17 cellular contexts compared by ENCODE assay signal in genomic region chr12:47245623-47246022, GRCh38.
A peak's percentile ranks its signal among the peaks of the same experiment; 100 is the strongest.
DNase-seq lines count a peak whose midpoint lies in the region; ATAC-seq, FAIRE-seq and TF ChIP-seq lines count a peak whose summit lies in the region.
"Had no signal": no experiment of that assay in that cellular context is flagged by ENCODE, and none has a peak within 500 bp of the region (broad histone marks: within the 10 kb centered on the region; RNA-seq: fewer than 3 reads in every experiment).

No MANE protein-coding gene starts in this region.

- H3K79me2 ChIP-seq in HepG2 (ENCODE audit: insufficient read depth, low read length): no peaks in the 10 kb centered on the region

- TF ChIP-seq CTCF in HepG2 (CRISPR knock-in tag; IDR thresholded peaks at IDR 0.05) (no peak), right lobe of liver (IDR thresholded peaks at IDR 0.05) (no peak), LNCaP clone FGC (IDR thresholded peaks at IDR 0.05; ENCODE audit: control insufficient read depth, extremely low read depth, insufficient read depth) (no peak), VCaP (conservative IDR thresholded peaks at IDR 0.05) (no peak), suprapubic skin (IDR thresholded peaks at IDR 0.05) (no peak), endothelial cell (IDR thresholded peaks at IDR 0.05; ENCODE audit: unreplicated experiment) (no peak)

- 2% methylated on average over 2 of the region's 2 CpGs for WGBS in HepG2 (ENCODE audit: low lambda C conversion rate)
- WGBS in right lobe of liver (ENCODE audit: insufficient coverage, low coverage, low lambda C conversion rate, missing lambda C conversion rate): 36% methylated on average over 2 of the region's 2 CpGs
- 68% methylated on average over 2 of the region's 2 CpGs for WGBS in suprapubic skin

- H2AFZ ChIP-seq in HepG2 (ENCODE audit: low read length): no peak overlapping the region

- H3K4me1 ChIP-seq in HepG2 (ENCODE audit: insufficient read depth, low read length): no peaks in the 10 kb centered on the region
- H3K4me1 ChIP-seq in right lobe of liver: peaks cover 0 to 10% (median 0%) of the 10 kb centered on the region in 4 donors
- peaks cover 6% of the 10 kb centered on the region for H3K4me1 ChIP-seq in suprapubic skin

- H3K36me3 ChIP-seq in HepG2 (replicated peaks in 1 of 2; ENCODE audit: control insufficient read depth in 1 of 2, insufficient read depth in 2 of 2, low read length in 2 of 2) (no peaks in the 10 kb centered on the region), right lobe of liver (no peaks in the 10 kb centered on the region), suprapubic skin (no peaks in the 10 kb centered on the region)

- no peak overlapping the region for H3K27ac ChIP-seq in HepG2 (ENCODE audit: extremely low read length, insufficient read depth, low read length)
- no peak overlapping the region for H3K27ac ChIP-seq in right lobe of liver
- peak overlapping the region; percentile 76 for H3K27ac ChIP-seq in VCaP
- no peak overlapping the region for H3K27ac ChIP-seq in suprapubic skin

- no peaks in the 10 kb centered on the region for H3K9me3 Mint-ChIP-seq in endothelial cell (ENCODE audit: unreplicated experiment)
- no peaks in the 10 kb centered on the region for H3K9me3 Mint-ChIP-seq in stimulated activated effector memory CD8-positive, alpha-beta T cell treated with anti-CD3 and anti-CD28 coated beads, Interleukin-12 subunit alpha, Interleukin-12 subunit beta, amount 100 ng/mL, for 72 hours

- BruUV-seq in HepG2 (replicated peaks; lab: Mats Ljungman, UMichigan): no TSS peak

- no peaks in the 10 kb centered on the region; a peak in 1 of 5 replicates for H3K27me3 ChIP-seq in HepG2 (ENCODE audit: control insufficient read depth in 1 of 2, insufficient read depth in 2 of 2, low read length in 2 of 2)
- H3K27me3 ChIP-seq in right lobe of liver: no peaks in the 10 kb centered on the region
- no peaks in the 10 kb centered on the region for H3K27me3 ChIP-seq in suprapubic skin

- TF ChIP-seq RAD21 in HepG2 (CRISPR knock-in tag; IDR thresholded peaks at IDR 0.05): no peak

- no peak overlapping the region for H3K9ac ChIP-seq in HepG2 (ENCODE audit: insufficient read depth, low read depth, low read length)

- peaks cover 3% of the 10 kb centered on the region for H3K27me3 Mint-ChIP-seq in endothelial cell (ENCODE audit: unreplicated experiment)
- H3K27me3 Mint-ChIP-seq: B cell; CD4-positive, alpha-beta memory T cell had no signal

- peaks cover 2% of the 10 kb centered on the region for H3K36me3 Mint-ChIP-seq in endothelial cell (ENCODE audit: low read depth, unreplicated experiment)
- peaks cover 22% of the 10 kb centered on the region for H3K36me3 Mint-ChIP-seq in stimulated activated effector memory CD8-positive, alpha-beta T cell treated with anti-CD3 and anti-CD28 coated beads, Interleukin-12 subunit alpha, Interleukin-12 subunit beta, amount 100 ng/mL, for 72 hours

- H3K4me3 Mint-ChIP-seq in endothelial cell (ENCODE audit: unreplicated experiment): no peak overlapping the region
- H3K4me3 Mint-ChIP-seq in stimulated activated effector memory CD8-positive, alpha-beta T cell treated with anti-CD3 and anti-CD28 coated beads, Interleukin-12 subunit alpha, Interleukin-12 subunit beta, amount 100 ng/mL, for 72 hours: no peak overlapping the region
- H3K4me3 Mint-ChIP-seq: B cell; CD4-positive, alpha-beta memory T cell had no signal

- TF ChIP-seq EP300 in HepG2 (IDR thresholded peaks at IDR 0.05; ENCODE audit: low read depth in 2 of 2, low read length in 2 of 2) (no peak), HepG2 (CRISPR knock-in tag; IDR thresholded peaks at IDR 0.05; ENCODE audit: borderline replicate concordance) (no peak), suprapubic skin (IDR thresholded peaks at IDR 0.05) (no peak)

- FAIRE-seq in HepG2 (lab: Jason Lieb, UNC): no peak
- FAIRE-seq: GM12878, GM18507, H54 had no signal

- in situ Hi-C loops in HepG2 (cut with HindIII; ENCODE audit: extremely low pct_ligation_motif_present, low pct_unique_long_range_greater_than_20kb): no loop called here

- no peak for TF ChIP-seq POLR2A in HepG2 (IDR thresholded peaks at IDR 0.05; ENCODE audit: insufficient read depth in 1 of 2, low read depth in 2 of 2, low read length in 2 of 2)
- no peak for TF ChIP-seq POLR2A in right lobe of liver (IDR thresholded peaks at IDR 0.05)
- no peak for TF ChIP-seq POLR2A in suprapubic skin (IDR thresholded peaks at IDR 0.05)

- DNase-seq in HepG2 (ENCODE audit: low spot score) (no peak), right lobe of liver (no peak), LNCaP clone FGC (ENCODE audit: low read depth) (peak; percentile 89), suprapubic skin (ENCODE audit: low spot score in 2 of 2) (no peak), endothelial cell (ENCODE audit: low spot score) (no peak), T-helper 9 cell (no peak)
- DNase-seq in stimulated activated effector memory CD8-positive, alpha-beta T cell treated with anti-CD3 and anti-CD28 coated beads, Interleukin-12 subunit alpha, Interleukin-12 subunit beta, amount 100 ng/mL, for 72 hours (ENCODE audit: low spot score in 2 of 2): no peak
- DNase-seq: C1 segment of cervical spinal cord; CD4-positive, alpha-beta memory T cell; COR-L47; DMS79 had no signal

- no peak overlapping the region for H3K4me2 ChIP-seq in HepG2 (ENCODE audit: low read depth, low read length)

- H3K9me3 ChIP-seq in HepG2 (ENCODE audit: low read length): no peaks in the 10 kb centered on the region
- no peaks in the 10 kb centered on the region for H3K9me3 ChIP-seq in right lobe of liver
- H3K9me3 ChIP-seq in suprapubic skin: no peaks in the 10 kb centered on the region

- ATAC-seq in HepG2 (no peak), right lobe of liver (no peak)
- ATAC-seq in stimulated activated effector memory CD8-positive, alpha-beta T cell treated with anti-CD3 and anti-CD28 coated beads, Interleukin-12 subunit alpha, Interleukin-12 subunit beta, amount 100 ng/mL, for 72 hours: no peak
- ATAC-seq: GM12878, HCT116 had no signal

- H3K4me3 ChIP-seq in HepG2 (replicated peaks in 1 of 3; ENCODE audit: insufficient read depth in 1 of 3, low read depth in 2 of 3, low read length in 3 of 3) (no peak overlapping the region), right lobe of liver (no peak overlapping the region), LNCaP clone FGC (ENCODE audit: low read depth, low read length) (no peak overlapping the region), suprapubic skin (no peak overlapping the region)
- H3K4me3 ChIP-seq: GM12878 had no signal

- peaks cover 4% of the 10 kb centered on the region for H3K4me1 Mint-ChIP-seq in endothelial cell (ENCODE audit: unreplicated experiment)
- H3K4me1 Mint-ChIP-seq in stimulated activated effector memory CD8-positive, alpha-beta T cell treated with anti-CD3 and anti-CD28 coated beads, Interleukin-12 subunit alpha, Interleukin-12 subunit beta, amount 100 ng/mL, for 72 hours: peaks cover 6% of the 10 kb centered on the region

- POLR2A ChIA-PET in HepG2 (lab: Yijun Ruan, JAX): no interaction called here

- no peaks in the 10 kb centered on the region for H4K20me1 ChIP-seq in HepG2 (ENCODE audit: insufficient read depth, low read length)

- intact Hi-C loops in HepG2 (cut with micrococcal nuclease; ENCODE audit: unreplicated experiment): no loop called here
- intact Hi-C loops in right lobe of liver (cut with DNase I): no loop called here

- CTCF ChIA-PET in HepG2 (lab: Yijun Ruan, JAX; ENCODE audit: low intra/inter-chr PET ratio, low total read pairs): no interaction called here

- H3K27ac Mint-ChIP-seq in endothelial cell (ENCODE audit: unreplicated experiment): no peak overlapping the region
- H3K27ac Mint-ChIP-seq in stimulated activated effector memory CD8-positive, alpha-beta T cell treated with anti-CD3 and anti-CD28 coated beads, Interleukin-12 subunit alpha, Interleukin-12 subunit beta, amount 100 ng/mL, for 72 hours: no peak overlapping the region
- H3K27ac Mint-ChIP-seq: B cell had no signal

TF ChIP-seq in HepG2, 621 proteins besides CTCF, POLR2A, EP300 and RAD21:
- TF ChIP-seq ONECUT2 (CRISPR knock-in tag; IDR thresholded peaks at IDR 0.05) (no peak), NFE2L2 (IDR thresholded peaks at IDR 0.05; ENCODE audit: low read length) (0 out of 2 replicates have a peak, but pooled peaks have one; percentile 24), ZNF501 (CRISPR knock-in tag; IDR thresholded peaks at IDR 0.05) (no peak), U2AF1 (optimal IDR thresholded peaks at IDR 0.05; ENCODE audit: low read depth, low read length) (no peak), ATF7 (IDR thresholded peaks at IDR 0.05) (no peak), ATF7 (CRISPR knock-in tag; IDR thresholded peaks at IDR 0.05) (no peak), KLF6 (CRISPR knock-in tag; IDR thresholded peaks at IDR 0.05) (no peak)
